Comparison of ENCODE assay signal across 15 cellular contexts in genomic region chr9:27395484-27395921, GRCh38.
DNase-seq lines count a peak whose midpoint lies in the region; ATAC-seq, FAIRE-seq and TF ChIP-seq lines count a peak whose summit lies in the region.
"Had no signal": no experiment of that assay in that cellular context is flagged by ENCODE, and none has a peak within 500 bp of the region (broad histone marks: within the 10 kb centered on the region; RNA-seq: fewer than 3 reads in every experiment).

No MANE protein-coding gene starts in this region.

- 47% methylated on average over 4 of the region's 4 CpGs for WGBS in SK-N-SH (ENCODE audit: low lambda C conversion rate)
- WGBS in suprapubic skin: 30% methylated on average over 4 of the region's 4 CpGs

- dilution Hi-C loops in keratinocyte (cut with MboI; ENCODE audit: extremely low pct_ligation_motif_present, low sequenced_read_pairs): no loop called here

- H3F3A ChIP-seq in SK-N-SH (replicated peaks; ENCODE audit: insufficient read depth): peaks cover 6% of the 10 kb centered on the region

- H3K9ac ChIP-seq in SK-N-SH (no peak overlapping the region), keratinocyte (ENCODE audit: control insufficient read depth, extremely low read depth, insufficient read depth, low read length) (peak overlapping the region; percentile 7)

- H3K27ac ChIP-seq in SK-N-SH (ENCODE audit: low read depth in 2 of 2, low read length in 1 of 2) (no peak overlapping the region), keratinocyte (ENCODE audit: control insufficient read depth, insufficient read depth, low read length) (peak overlapping the region; percentile 51), suprapubic skin (peak overlapping the region; percentile 64), ascending aorta (no peak overlapping the region)

- H3K9me3 Mint-ChIP-seq in brain: peaks cover 0 to 4% (median 0%) of the 10 kb centered on the region in 5 experiments
- H3K9me3 Mint-ChIP-seq: activated naive CD4-positive, alpha-beta T cell treated with anti-CD3 and anti-CD28 coated beads, Interleukin-2, amount 50 U/mL, for 24 hours; CD8-positive, alpha-beta memory T cell had no signal

- no peaks in the 10 kb centered on the region for H3K79me2 ChIP-seq in SK-N-SH (ENCODE audit: insufficient read depth)
- H3K79me2 ChIP-seq in keratinocyte (ENCODE audit: control insufficient read depth, insufficient read depth, low read length): peaks cover 57% of the 10 kb centered on the region

- POLR2A ChIA-PET in SK-N-SH (lab: Yijun Ruan, JAX): no interaction called here

- H3K9me2 ChIP-seq in SK-N-SH: no peaks in the 10 kb centered on the region

- no peak for TF ChIP-seq CTCF in SK-N-SH (IDR thresholded peaks at IDR 0.05)
- no peak for TF ChIP-seq CTCF in brain (conservative IDR thresholded peaks at IDR 0.05)
- TF ChIP-seq CTCF in keratinocyte (optimal IDR thresholded peaks at IDR 0.05 in 1 of 3, IDR thresholded peaks at IDR 0.05 in 1 of 3, conservative IDR thresholded peaks at IDR 0.05 in 1 of 3; ENCODE audit: extremely low read depth in 1 of 3, insufficient read depth in 2 of 3, low read length in 3 of 3): no peak
- TF ChIP-seq CTCF in suprapubic skin (IDR thresholded peaks at IDR 0.05): no peak
- no peak for TF ChIP-seq CTCF in ascending aorta (IDR thresholded peaks at IDR 0.05)

- H4K20me1 ChIP-seq in SK-N-SH (ENCODE audit: insufficient read depth): no peaks in the 10 kb centered on the region
- no peaks in the 10 kb centered on the region for H4K20me1 ChIP-seq in keratinocyte (ENCODE audit: control insufficient read depth, extremely low read depth, insufficient read depth, low read length)

- peak overlapping the region in 4 of 5 experiments; percentile 7 to 73 (median 26) for H3K27ac Mint-ChIP-seq in brain
- H3K27ac Mint-ChIP-seq: activated naive CD4-positive, alpha-beta T cell treated with anti-CD3 and anti-CD28 coated beads, Interleukin-2, amount 50 U/mL, for 24 hours; CD8-positive, alpha-beta memory T cell had no signal

- intact Hi-C loops in ascending aorta (cut with DNase I): loop anchor here (2.0 kb wide), 1 partner anchor 133 kb away; the partner anchor contains the start of gene MOB3B

- ATAC-seq in SK-N-SH treated with all-trans-retinoic acid at 6 μM for 48 hours: peak; percentile 70

- H3K36me3 ChIP-seq in SK-N-SH (replicated peaks in 1 of 2; ENCODE audit: control insufficient read depth in 1 of 2, insufficient read depth in 2 of 2, low read length in 1 of 2) (no peaks in the 10 kb centered on the region), keratinocyte (ENCODE audit: control insufficient read depth in 2 of 2, extremely low read depth in 1 of 2, insufficient read depth in 2 of 2, low read length in 2 of 2) (no peaks in the 10 kb centered on the region), suprapubic skin (no peaks in the 10 kb centered on the region), ascending aorta (no peaks in the 10 kb centered on the region)

- peaks cover 64% of the 10 kb centered on the region for H3K4me1 Mint-ChIP-seq in brain
- H3K4me1 Mint-ChIP-seq: activated naive CD4-positive, alpha-beta T cell treated with anti-CD3 and anti-CD28 coated beads, Interleukin-2, amount 50 U/mL, for 24 hours; CD8-positive, alpha-beta memory T cell had no signal

- no peak for TF ChIP-seq POLR2A in suprapubic skin (IDR thresholded peaks at IDR 0.05)

- H3K36me3 Mint-ChIP-seq in brain: no peaks in the 10 kb centered on the region
- H3K36me3 Mint-ChIP-seq: activated naive CD4-positive, alpha-beta T cell treated with anti-CD3 and anti-CD28 coated beads, Interleukin-2, amount 50 U/mL, for 24 hours; CD8-positive, alpha-beta memory T cell had no signal

- H2AFZ ChIP-seq in SK-N-SH (ENCODE audit: low read depth) (no peak overlapping the region; the same call in 1 of the 2 replicates), keratinocyte (ENCODE audit: control insufficient read depth, low read length) (no peak overlapping the region)

- TF ChIP-seq EP300 in SK-N-SH (IDR thresholded peaks at IDR 0.05; ENCODE audit: borderline replicate concordance in 1 of 2, low read depth in 1 of 2, low read length in 1 of 2) (no peak), suprapubic skin (IDR thresholded peaks at IDR 0.05) (no peak)

- no peaks in the 10 kb centered on the region for H3K9me3 ChIP-seq in SK-N-SH
- H3K9me3 ChIP-seq in keratinocyte (ENCODE audit: control insufficient read depth, low read depth, low read length): no peaks in the 10 kb centered on the region
- H3K9me3 ChIP-seq in suprapubic skin: no peaks in the 10 kb centered on the region
- no peaks in the 10 kb centered on the region for H3K9me3 ChIP-seq in ascending aorta

- H3K27me3 ChIP-seq in SK-N-SH (ENCODE audit: insufficient read depth): no peaks in the 10 kb centered on the region
- no peaks in the 10 kb centered on the region for H3K27me3 ChIP-seq in keratinocyte (ENCODE audit: control insufficient read depth, extremely low read depth, insufficient read depth, low read length)
- H3K27me3 ChIP-seq in suprapubic skin: no peaks in the 10 kb centered on the region
- no peaks in the 10 kb centered on the region for H3K27me3 ChIP-seq in ascending aorta

- no peak for TF ChIP-seq RAD21 in SK-N-SH (IDR thresholded peaks at IDR 0.05; ENCODE audit: low read length)

- CTCF ChIA-PET in SK-N-SH (lab: Yijun Ruan, JAX): no interaction called here

- H3K4me3 Mint-ChIP-seq in brain: no peak overlapping the region
- H3K4me3 Mint-ChIP-seq: activated naive CD4-positive, alpha-beta T cell treated with anti-CD3 and anti-CD28 coated beads, Interleukin-2, amount 50 U/mL, for 24 hours; CD8-positive, alpha-beta memory T cell had no signal

- no peaks in the 10 kb centered on the region for H3K27me3 Mint-ChIP-seq in brain
- H3K27me3 Mint-ChIP-seq: activated naive CD4-positive, alpha-beta T cell treated with anti-CD3 and anti-CD28 coated beads, Interleukin-2, amount 50 U/mL, for 24 hours had no signal

- DNase-seq in SK-N-SH (no peak), keratinocyte (ENCODE audit: low read depth, low spot score) (no peak), suprapubic skin (ENCODE audit: low spot score in 2 of 2) (no peak), ascending aorta (ENCODE audit: low spot score in 2 of 2) (no peak), NCI-H774 (lab: John Stamatoyannopoulos, UW) (no peak), NCI-H510A treated with DMSO at 0.1 percent for 48 hours (lab: John Stamatoyannopoulos, UW) (no peak)
- DNase-seq: CD8-positive, alpha-beta memory T cell; KG1; kidney; NCI-H146; NCI-H524 treated with DMSO at 0.1 percent for 48 hours had no signal

- H3K4me1 ChIP-seq in SK-N-SH (ENCODE audit: control insufficient read depth in 1 of 2, insufficient read depth in 2 of 2, low read depth in 1 of 2, low read length in 1 of 2) (peaks cover 5% of the 10 kb centered on the region in 2 experiments; a peak in 3 of 4 replicates), keratinocyte (ENCODE audit: control insufficient read depth, extremely low read depth, insufficient read depth, low read length) (peaks cover 52% of the 10 kb centered on the region), suprapubic skin (peaks cover 33% of the 10 kb centered on the region), ascending aorta (peaks cover 0 to 18% of the 10 kb centered on the region in 2 donors)

- FAIRE-seq in keratinocyte (lab: Jason Lieb, UNC): peak; percentile 97
- FAIRE-seq: GM12891 had no signal

- no peak overlapping the region for H3K4me3 ChIP-seq in SK-N-SH (ENCODE audit: low read depth in 2 of 2, low read length in 1 of 2)
- peak overlapping the region in 1 of 3 experiments; percentile 18 for H3K4me3 ChIP-seq in keratinocyte (ENCODE audit: control insufficient read depth in 2 of 3, extremely low read depth in 1 of 3, insufficient read depth in 2 of 3, low read depth in 1 of 3, low read length in 3 of 3)
- H3K4me3 ChIP-seq in suprapubic skin: no peak overlapping the region
- H3K4me3 ChIP-seq in ascending aorta: no peak overlapping the region

- H3K9me1 ChIP-seq in keratinocyte (ENCODE audit: control insufficient read depth, extremely low read depth, insufficient read depth, low read length): no peaks in the 10 kb centered on the region

- H3K4me2 ChIP-seq in SK-N-SH: no peak overlapping the region
- H3K4me2 ChIP-seq in keratinocyte (ENCODE audit: control insufficient read depth, extremely low read depth, insufficient read depth, low read depth, low read length): peak overlapping the region; percentile 49

TF ChIP-seq in SK-N-SH treated with all-trans-retinoic acid at 6 μM for 48 hours, 23 proteins besides CTCF, POLR2A, EP300 and RAD21 (continues in another document):
- TF ChIP-seq BACH2 (CRISPR knock-in tag; IDR thresholded peaks at IDR 0.05; ENCODE audit: borderline replicate concordance): no peak

TF ChIP-seq in SK-N-SH, 30 proteins besides CTCF, POLR2A, EP300 and RAD21:
- TF ChIP-seq RXRA (IDR thresholded peaks at IDR 0.05; ENCODE audit: borderline replicate concordance, low read depth) (no peak), FOSL2 (IDR thresholded peaks at IDR 0.05; ENCODE audit: borderline replicate concordance, low read depth) (no peak), JUND (IDR thresholded peaks at IDR 0.05) (no peak), GABPA (IDR thresholded peaks at IDR 0.05; ENCODE audit: low read depth) (no peak), TCF12 (IDR thresholded peaks at IDR 0.05) (no peak), CHD2 (IDR thresholded peaks at IDR 0.05; ENCODE audit: low read length, partially characterized antibody) (no peak), EZH2phosphoT487 (IDR thresholded peaks at IDR 0.05; ENCODE audit: borderline replicate concordance, low read depth) (no peak), ELF1 (IDR thresholded peaks at IDR 0.05) (no peak), YY1 (IDR thresholded peaks at IDR 0.05; ENCODE audit: low read depth) (no peak), MXI1 (IDR thresholded peaks at IDR 0.05; ENCODE audit: low read depth, low read length) (no peak), ZBTB33 (IDR thresholded peaks at IDR 0.05; ENCODE audit: borderline replicate concordance, low read depth) (no peak), TEAD4 (IDR thresholded peaks at IDR 0.05; ENCODE audit: borderline replicate concordance, insufficient read depth) (no peak)

Comparison
In these comparisons a context has a peak if more than half of its experiments do, and no peak if none do; other contexts are left out.
1. H3K27ac ChIP-seq: peak in keratinocyte (single experiment) and suprapubic skin (single experiment); none in SK-N-SH (0 of 2) and ascending aorta (0 of 2).